Comparison of ENCODE assay signal across 24 cellular contexts in the genomic region with DNA sequence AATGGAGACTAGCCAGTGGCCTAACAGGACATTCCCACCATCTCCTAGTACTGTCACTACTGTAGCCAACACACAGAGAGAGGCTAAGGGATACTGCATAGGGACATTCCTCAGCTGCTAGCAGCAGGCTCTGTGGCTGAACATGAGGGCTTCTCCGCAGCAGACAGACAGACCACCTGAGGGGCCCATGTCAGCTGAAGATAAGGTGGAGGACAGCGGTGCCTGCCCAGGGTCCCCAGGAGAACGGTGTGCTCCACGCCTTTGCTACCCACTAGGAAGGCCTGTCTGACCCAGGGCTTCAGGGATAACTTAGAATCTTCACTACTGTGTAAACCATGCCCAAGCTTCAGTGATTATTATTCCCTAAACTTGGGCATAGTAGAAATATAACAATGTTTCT.
"Had no signal": no experiment of that assay in that cellular context is flagged by ENCODE, and none has a peak within 500 bp of the region (broad histone marks: within the 10 kb centered on the region; RNA-seq: fewer than 3 reads in every experiment).

No MANE protein-coding gene starts in this region.

- H3K27ac ChIP-seq: epithelial cell of prostate, gastrocnemius medialis, left lung, neutrophil, parathyroid adenoma, prostate gland, right atrium auricular region, stomach, tibial artery had no signal

- H3K4me1 Mint-ChIP-seq: natural killer cell had no signal

- H3K4me1 ChIP-seq: gastrocnemius medialis, left lung, parathyroid adenoma, prostate gland, right atrium auricular region, stomach, tibial artery had no signal

- DNase-seq: cerebellar nuclear complex; effector CD4-positive, alpha-beta T cell; foreskin fibroblast; gastrocnemius medialis; kidney; left lung; mammary epithelial cell; natural killer cell; stimulated activated CD4-positive, alpha-beta T cell treated with anti-CD3 and anti-CD28 coated beads, Interleukin-2, amount 100 ng/mL, for 24 hours; stimulated activated CD4-positive, alpha-beta T cell treated with anti-CD3 and anti-CD28 coated beads, Interleukin-4, amount 100 ng/mL, for 24 hours; stimulated activated naive CD4-positive, alpha-beta T cell treated with Interleukin-2 at 50 U/mL for 16 hours; stomach had no signal

- H3K36me3 ChIP-seq: gastrocnemius medialis, left lung, neutrophil, prostate gland, right atrium auricular region had no signal

- H3K4me3 ChIP-seq: dorsolateral prefrontal cortex, gastrocnemius medialis, left lung, prostate gland, right atrium auricular region, smooth muscle cell, stomach, tibial artery had no signal

- H3K9me3 ChIP-seq: gastrocnemius medialis, left lung, neutrophil, prostate gland, right atrium auricular region, stomach, tibial artery had no signal

- H3K36me3 Mint-ChIP-seq: natural killer cell; stimulated activated effector memory CD8-positive, alpha-beta T cell treated with anti-CD3 and anti-CD28 coated beads, Interleukin-12 subunit alpha, Interleukin-12 subunit beta, amount 100 ng/mL, for 72 hours; type B pancreatic cell had no signal

- H3K9me3 Mint-ChIP-seq: natural killer cell; stimulated activated effector memory CD8-positive, alpha-beta T cell treated with anti-CD3 and anti-CD28 coated beads, Interleukin-12 subunit alpha, Interleukin-12 subunit beta, amount 100 ng/mL, for 72 hours; type B pancreatic cell had no signal

- H3K27ac Mint-ChIP-seq: natural killer cell; stimulated activated effector memory CD8-positive, alpha-beta T cell treated with anti-CD3 and anti-CD28 coated beads, Interleukin-12 subunit alpha, Interleukin-12 subunit beta, amount 100 ng/mL, for 72 hours; type B pancreatic cell had no signal

- H3K4me3 Mint-ChIP-seq: natural killer cell; stimulated activated effector memory CD8-positive, alpha-beta T cell treated with anti-CD3 and anti-CD28 coated beads, Interleukin-12 subunit alpha, Interleukin-12 subunit beta, amount 100 ng/mL, for 72 hours; type B pancreatic cell had no signal

- H3K27me3 ChIP-seq: dorsolateral prefrontal cortex, gastrocnemius medialis, neutrophil, right atrium auricular region, stomach, tibial artery had no signal

- ATAC-seq: esophagus mucosa; gastrocnemius medialis; left lung; natural killer cell; sciatic nerve; stimulated activated effector memory CD8-positive, alpha-beta T cell treated with anti-CD3 and anti-CD28 coated beads, Interleukin-12 subunit alpha, Interleukin-12 subunit beta, amount 100 ng/mL, for 72 hours had no signal
